In genomic region chr3:189202583-189202982, GRCh38 we compare ENCODE assay signal across 17 cellular contexts.
"Had no signal": no experiment of that assay in that cellular context is flagged by ENCODE, and none has a peak within 500 bp of the region (broad histone marks: within the 10 kb centered on the region; RNA-seq: fewer than 3 reads in every experiment).

No MANE protein-coding gene starts in this region.

- H3K27me3 ChIP-seq: esophagus muscularis mucosa, tibial nerve had no signal

- ATAC-seq: activated CD8-positive, alpha-beta memory T cell treated with anti-CD3 and anti-CD28 coated beads, Interleukin-2, amount 10 ng/mL, durations not matched to agents 7 days and 5 days; activated naive CD4-positive, alpha-beta T cell treated with anti-CD3 and anti-CD28 coated beads, Interleukin-2, amount 50 U/mL, for 72 hours; stimulated activated memory B cell treated with anti-CD40 and anti-IgM and Interleukin-4, amounts not matched to agents 10 μg/mL and 1 μg/mL and 100 μg/mL, for 72 hours had no signal

- H3K4me1 ChIP-seq: esophagus muscularis mucosa had no signal

- H3K27me3 Mint-ChIP-seq: activated CD8-positive, alpha-beta memory T cell treated with anti-CD3 and anti-CD28 coated beads, Interleukin-2, amount 10 ng/mL, durations not matched to agents 7 days and 5 days; activated T-cell treated with anti-CD3 and anti-CD28 coated beads, Interleukin-2, amount 50 U/mL, for 24 hours had no signal

- FAIRE-seq: bronchial epithelial cell, keratinocyte, TTC549 had no signal

- DNase-seq: activated CD4-positive, alpha-beta T cell treated with anti-CD3 and anti-CD28 coated beads, Interleukin-2, amount 50 U/mL, for 48 hours; activated CD4-positive, CD25-positive, alpha-beta regulatory T cell treated with anti-CD3 and anti-CD28 coated beads, Interleukin-2, amount 50 U/mL, for 72 hours; activated CD8-positive, alpha-beta memory T cell treated with anti-CD3 and anti-CD28 coated beads, Interleukin-2, amount 10 ng/mL, durations not matched to agents 7 days and 5 days; activated effector memory CD4-positive, alpha-beta T cell treated with anti-CD3 and anti-CD28 coated beads, Interleukin-2, amount 50 U/mL, for 16 hours; activated T-cell treated with anti-CD3 and anti-CD28 coated beads, Interleukin-2, amount 50 U/mL, for 24 hours; foreskin fibroblast; left ventricle myocardium inferior; T-helper 2 cell had no signal

- H3K4me3 ChIP-seq: esophagus muscularis mucosa, left ventricle myocardium inferior, tibial nerve had no signal

- H3K9me3 Mint-ChIP-seq: neural crest cell; stimulated activated memory B cell treated with anti-CD40 and anti-IgM and Interleukin-4, amounts not matched to agents 10 μg/mL and 1 μg/mL and 100 μg/mL, for 72 hours had no signal

- H3K36me3 Mint-ChIP-seq: activated CD8-positive, alpha-beta memory T cell treated with anti-CD3 and anti-CD28 coated beads, Interleukin-2, amount 10 ng/mL, durations not matched to agents 7 days and 5 days; stimulated activated memory B cell treated with anti-CD40 and anti-IgM and Interleukin-4, amounts not matched to agents 10 μg/mL and 1 μg/mL and 100 μg/mL, for 72 hours had no signal

- H3K27ac ChIP-seq: dorsolateral prefrontal cortex, esophagus muscularis mucosa, left ventricle myocardium inferior, tibial nerve had no signal

- H3K36me3 ChIP-seq: esophagus muscularis mucosa, left ventricle myocardium inferior, tibial nerve had no signal

- H3K4me3 Mint-ChIP-seq: activated CD8-positive, alpha-beta memory T cell treated with anti-CD3 and anti-CD28 coated beads, Interleukin-2, amount 10 ng/mL, durations not matched to agents 7 days and 5 days; activated T-cell treated with anti-CD3 and anti-CD28 coated beads, Interleukin-2, amount 50 U/mL, for 24 hours; neural crest cell; stimulated activated memory B cell treated with anti-CD40 and anti-IgM and Interleukin-4, amounts not matched to agents 10 μg/mL and 1 μg/mL and 100 μg/mL, for 72 hours had no signal

- H3K27ac Mint-ChIP-seq: activated CD8-positive, alpha-beta memory T cell treated with anti-CD3 and anti-CD28 coated beads, Interleukin-2, amount 10 ng/mL, durations not matched to agents 7 days and 5 days; activated naive CD4-positive, alpha-beta T cell treated with anti-CD3 and anti-CD28 coated beads, Interleukin-2, amount 50 U/mL, for 72 hours; activated T-cell treated with anti-CD3 and anti-CD28 coated beads, Interleukin-2, amount 50 U/mL, for 24 hours; stimulated activated memory B cell treated with anti-CD40 and anti-IgM and Interleukin-4, amounts not matched to agents 10 μg/mL and 1 μg/mL and 100 μg/mL, for 72 hours had no signal

- H3K9me3 ChIP-seq: esophagus muscularis mucosa, left ventricle myocardium inferior, tibial nerve had no signal

- H3K4me1 Mint-ChIP-seq: activated CD8-positive, alpha-beta memory T cell treated with anti-CD3 and anti-CD28 coated beads, Interleukin-2, amount 10 ng/mL, durations not matched to agents 7 days and 5 days; stimulated activated memory B cell treated with anti-CD40 and anti-IgM and Interleukin-4, amounts not matched to agents 10 μg/mL and 1 μg/mL and 100 μg/mL, for 72 hours had no signal
